Comparison of ENCODE assay signal across 28 cellular contexts in genomic region chr10:18010050-18010449, GRCh38.
DNase-seq lines count a peak whose midpoint lies in the region; ATAC-seq and TF ChIP-seq lines count a peak whose summit lies in the region.
"Had no signal": no experiment of that assay in that cellular context is flagged by ENCODE, and none has a peak within 500 bp of the region (broad histone marks: within the 10 kb centered on the region; RNA-seq: fewer than 3 reads in every experiment).

No MANE protein-coding gene starts in this region.

- in situ Hi-C loops in astrocyte of the spinal cord (cut with HindIII; ENCODE audit: low sequenced_read_pairs), result no loop called here

- H3K79me2 ChIP-seq in ACC112 (ENCODE audit: control insufficient read depth, insufficient read depth, low read length, unreplicated experiment), result no peaks in the 10 kb centered on the region

- POLR2A ChIA-PET in GM10248 (lab: Yijun Ruan, JAX), result no interaction called here

- TF ChIP-seq CTCF in astrocyte of the spinal cord (IDR thresholded peaks at IDR 0.05; ENCODE audit: low read depth, low read length) (no peak), foreskin fibroblast (IDR thresholded peaks at IDR 0.05; ENCODE audit: low read depth, low read length) (no peak), GM10248 (IDR thresholded peaks at IDR 0.05; ENCODE audit: control extremely low read depth, extremely low read depth, low read depth, missing control alignments) (no peak)

- H3K36me3 ChIP-seq in ACC112 (ENCODE audit: insufficient read depth, low read length), result no peaks in the 10 kb centered on the region
- H3K36me3 ChIP-seq: BLaER1, heart left ventricle, prostate gland, upper lobe of left lung had no signal

- no peak for ATAC-seq in HG03097 (IDR thresholded peaks at IDR 0.05; ENCODE audit: low FRiP score, unreplicated experiment)
- ATAC-seq: GM12878, heart left ventricle, left colon had no signal

- H3K27ac ChIP-seq in ACC112 (ENCODE audit: low read depth, low read length), result peak overlapping the region; percentile 78
- H3K27ac ChIP-seq: BLaER1, heart left ventricle, PC-9, prostate gland, skin epidermis, upper lobe of left lung had no signal

- peak overlapping the region; percentile 15; the same call in 1 of the 2 replicates for H3K4me3 ChIP-seq in ACC112 (ENCODE audit: low read depth, low read length)
- H3K4me3 ChIP-seq in astrocyte of the spinal cord (ENCODE audit: low read depth, low read length), result no peak overlapping the region
- no peak overlapping the region for H3K4me3 ChIP-seq in foreskin fibroblast (ENCODE audit: low read depth in 1 of 2, low read length in 2 of 2)
- H3K4me3 ChIP-seq: BLaER1, GM12878, heart left ventricle, PC-9, prostate gland, skin epidermis, upper lobe of left lung had no signal

- DNase-seq in NOMO-1 (lab: John Stamatoyannopoulos, UW; ENCODE audit: unreplicated experiment in 2 of 2) (peak; percentile 61 to 82), astrocyte of the spinal cord (ENCODE audit: low read depth, low spot score) (peak; percentile 49), foreskin fibroblast (peak; percentile 28 to 51), GM10248 (ENCODE audit: extremely low spot score) (no peak), NCI-H1048 (lab: John Stamatoyannopoulos, UW) (no peak), NCI-H510A treated with DMSO at 0.1 percent for 48 hours (lab: John Stamatoyannopoulos, UW) (no peak)
- DNase-seq: activated CD4-positive, alpha-beta memory T cell treated with anti-CD3 and anti-CD28 coated beads, Interleukin-2, amount 10 ng/mL, durations not matched to agents 7 days and 5 days; activated CD4-positive, CD25-positive, alpha-beta regulatory T cell treated with anti-CD3 and anti-CD28 coated beads, Interleukin-2, amount 50 U/mL, for 72 hours; activated gamma-delta T cell; activated T-cell treated with anti-CD3 and anti-CD28 coated beads for 4 hours; Caco-2; DMS79 treated with DMSO at 0.1 percent for 48 hours; heart left ventricle; left colon; NCI-H1105 treated with DMSO at 0.1 percent for 48 hours; NCI-H2081; NCI-H226; NCI-H82; PC-9; stimulated activated CD4-positive, alpha-beta T cell treated with anti-CD3 and anti-CD28 coated beads, Interleukin-1b, Interleukin-23, amount 100 ng/mL, for 48 hours; T-helper 1 cell; upper lobe of left lung had no signal

- H3K27me3 ChIP-seq in ACC112 (ENCODE audit: insufficient read depth, low read length), result no peaks in the 10 kb centered on the region
- H3K27me3 ChIP-seq: BLaER1, heart left ventricle, upper lobe of left lung had no signal

- CTCF ChIA-PET in GM10248 (lab: Yijun Ruan, JAX), result no interaction called here

- peaks cover 33% of the 10 kb centered on the region for H3K4me1 ChIP-seq in ACC112 (ENCODE audit: control insufficient read depth, insufficient read depth, low read length, unreplicated experiment)
- H3K4me1 ChIP-seq: Caco-2, prostate gland, upper lobe of left lung had no signal

- peak overlapping the region; percentile 61 for H2AFZ ChIP-seq in ACC112 (ENCODE audit: low read length, unreplicated experiment)
- H2AFZ ChIP-seq: PC-9 had no signal

Comparison
In these comparisons a context has a peak if more than half of its experiments do, and no peak if none do; other contexts are left out.
1. DNase-seq: peak in NOMO-1 (2 of 2), astrocyte of the spinal cord (single experiment) and foreskin fibroblast (2 of 2); none in GM10248 (single experiment), NCI-H1048 (single experiment) and NCI-H510A treated with DMSO at 0.1 percent for 48 hours (single experiment).